ENCODE assay signal across 22 cellular contexts in the genomic region with DNA sequence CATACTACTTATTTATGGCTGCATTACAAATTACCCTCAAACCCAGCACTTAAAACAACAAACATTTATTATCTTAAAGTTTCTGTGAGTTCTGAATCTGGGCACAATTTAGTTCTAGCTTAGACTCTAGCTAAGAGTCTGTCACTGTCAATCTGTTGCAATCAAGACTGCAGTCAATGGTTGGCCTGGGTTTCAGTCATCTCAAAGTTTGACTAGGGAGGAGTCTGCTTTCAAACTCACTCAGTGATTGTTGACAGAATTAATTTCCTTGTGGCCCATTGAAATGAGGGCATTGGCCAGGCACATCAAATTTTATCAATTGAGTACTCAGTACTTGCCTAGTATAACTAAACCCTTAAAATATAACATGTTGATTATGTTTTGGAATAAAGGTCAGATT.
"Had no signal": no experiment of that assay in that cellular context is flagged by ENCODE, and none has a peak within 500 bp of the region (broad histone marks: within the 10 kb centered on the region; RNA-seq: fewer than 3 reads in every experiment).

No MANE protein-coding gene starts in this region.

- DNase-seq: colonic mucosa; effector CD8-positive, alpha-beta T cell; endodermal cell; foreskin fibroblast; gastrocnemius medialis; head of caudate nucleus; left lung; mesenchymal stem cell; naive thymus-derived CD4-positive, alpha-beta T cell; nucleus accumbens; psoas muscle; right cardiac atrium; sigmoid colon; stimulated activated CD4-positive, alpha-beta T cell treated with anti-CD3 and anti-CD28 coated beads, Interleukin-15, amount 100 ng/mL, for 24 hours; stimulated activated CD4-positive, alpha-beta T cell treated with anti-CD3 and anti-CD28 coated beads, Interleukin-2, amount 100 ng/mL, for 48 hours; stimulated activated CD8-positive, alpha-beta memory T cell treated with anti-CD3 and anti-CD28 coated beads, Interleukin-4, amount 100 ng/mL, for 48 hours; stimulated activated naive CD4-positive, alpha-beta T cell; stimulated activated naive CD8-positive, alpha-beta T cell treated with anti-CD3 and anti-CD28 coated beads, Interleukin-15, amount 100 ng/mL, for 72 hours; transverse colon; upper lobe of right lung; uterus had no signal

- ATAC-seq: esophagus mucosa; gastrocnemius medialis; left lung; naive thymus-derived CD4-positive, alpha-beta T cell; psoas muscle; right cardiac atrium; stimulated activated naive CD8-positive, alpha-beta T cell treated with anti-CD3 and anti-CD28 coated beads, Interleukin-15, amount 100 ng/mL, for 72 hours; upper lobe of right lung had no signal
